ENCODE assay signal across 9 cellular contexts in the genomic region with DNA sequence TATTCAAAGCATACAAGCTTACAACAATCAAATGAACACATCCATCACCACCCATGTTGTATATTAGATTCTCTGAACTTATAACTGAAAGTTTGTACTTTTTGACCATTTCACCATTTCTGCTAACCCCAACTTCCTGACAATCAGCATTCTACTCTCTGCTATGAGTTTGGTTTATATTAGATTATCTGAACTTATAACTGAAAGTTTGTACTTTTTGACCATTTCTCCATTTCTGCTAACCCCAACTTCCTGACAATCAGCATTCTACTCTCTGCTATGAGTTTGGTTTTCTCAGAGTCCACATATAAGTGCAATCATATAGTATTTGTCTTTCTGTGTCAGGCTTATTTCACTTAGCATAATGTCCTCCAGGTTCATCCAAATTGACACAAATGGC. TPM values are rescaled to one million over a fixed set of nuclear protein-coding genes. Genes with fewer than 3 reads are reported as not detected.
DNase-seq lines count a peak whose midpoint lies in the region; ATAC-seq, FAIRE-seq and TF ChIP-seq lines count a peak whose summit lies in the region.
"Not testable (repeated sequence)": the region's sequence is repeated elsewhere in the genome, so short reads cannot be mapped to it uniquely, and the experiment has no call there.
"Had no signal": no experiment of that assay in that cellular context is flagged by ENCODE, and none has a peak within 500 bp of the region (broad histone marks: within the 10 kb centered on the region; RNA-seq: fewer than 3 reads in every experiment).

No MANE protein-coding gene starts in this region.

- not testable (repeated sequence) for H3K9me3 Mint-ChIP-seq in activated CD4-positive, alpha-beta T cell treated with anti-CD3 and anti-CD28 coated beads, Interleukin-2, amount 10 ng/mL, durations not matched to agents 24 days and 14 days
- H3K9me3 Mint-ChIP-seq in activated T-helper 1 cell treated with anti-CD3 and anti-CD28 coated beads, Interleukin-12 subunit alpha, Interleukin-12 subunit beta, Interleukin-2, Interleukin-4 antibody, amounts not matched to agents 30 ng/mL and 10 ng/mL and 1 ng/mL, durations not matched to agents 14 hours and 24 hours and 36 hours: peaks cover 13% of the 10 kb centered on the region

- ATAC-seq in GM21447 (IDR thresholded peaks at IDR 0.05; ENCODE audit: unreplicated experiment) (peak; percentile 54), GM21786 (IDR thresholded peaks at IDR 0.05; ENCODE audit: unreplicated experiment) (peak; percentile 37)

- intact Hi-C loops in activated CD4-positive, alpha-beta T cell treated with anti-CD3 and anti-CD28 coated beads, Interleukin-2, amount 10 ng/mL, durations not matched to agents 24 days and 14 days (cut with micrococcal nuclease); activated T-helper 1 cell treated with anti-CD3 and anti-CD28 coated beads, Interleukin-12 subunit alpha, Interleukin-12 subunit beta, Interleukin-2, Interleukin-4 antibody, amounts not matched to agents 30 ng/mL and 10 ng/mL and 1 ng/mL, durations not matched to agents 14 hours and 24 hours and 36 hours (cut with micrococcal nuclease): not testable (repeated sequence)

- H3K27me3 Mint-ChIP-seq in activated CD4-positive, alpha-beta T cell treated with anti-CD3 and anti-CD28 coated beads, Interleukin-2, amount 10 ng/mL, durations not matched to agents 24 days and 14 days; activated T-helper 1 cell treated with anti-CD3 and anti-CD28 coated beads, Interleukin-12 subunit alpha, Interleukin-12 subunit beta, Interleukin-2, Interleukin-4 antibody, amounts not matched to agents 30 ng/mL and 10 ng/mL and 1 ng/mL, durations not matched to agents 14 hours and 24 hours and 36 hours (ENCODE audit: insufficient read depth): not testable (repeated sequence)

- H3K4me1 Mint-ChIP-seq in activated CD4-positive, alpha-beta T cell treated with anti-CD3 and anti-CD28 coated beads, Interleukin-2, amount 10 ng/mL, durations not matched to agents 24 days and 14 days: peaks cover 47% of the 10 kb centered on the region
- peaks cover 55% of the 10 kb centered on the region for H3K4me1 Mint-ChIP-seq in activated T-helper 1 cell treated with anti-CD3 and anti-CD28 coated beads, Interleukin-12 subunit alpha, Interleukin-12 subunit beta, Interleukin-2, Interleukin-4 antibody, amounts not matched to agents 30 ng/mL and 10 ng/mL and 1 ng/mL, durations not matched to agents 14 hours and 24 hours and 36 hours (ENCODE audit: low read depth)

- not testable (repeated sequence) for H3K36me3 Mint-ChIP-seq in activated CD4-positive, alpha-beta T cell treated with anti-CD3 and anti-CD28 coated beads, Interleukin-2, amount 10 ng/mL, durations not matched to agents 24 days and 14 days (ENCODE audit: low read depth); activated T-helper 1 cell treated with anti-CD3 and anti-CD28 coated beads, Interleukin-12 subunit alpha, Interleukin-12 subunit beta, Interleukin-2, Interleukin-4 antibody, amounts not matched to agents 30 ng/mL and 10 ng/mL and 1 ng/mL, durations not matched to agents 14 hours and 24 hours and 36 hours (ENCODE audit: low read depth)

- FAIRE-seq in GM12891 (lab: Jason Lieb, UNC) (peak; percentile 85), GM19239 (lab: Jason Lieb, UNC) (peak; percentile 88), endometrium (lab: Jason Lieb, UNC) (peak; percentile 31)

- not testable (repeated sequence) for H3K4me3 Mint-ChIP-seq in activated CD4-positive, alpha-beta T cell treated with anti-CD3 and anti-CD28 coated beads, Interleukin-2, amount 10 ng/mL, durations not matched to agents 24 days and 14 days
- peak overlapping the region; percentile 10 for H3K4me3 Mint-ChIP-seq in activated T-helper 1 cell treated with anti-CD3 and anti-CD28 coated beads, Interleukin-12 subunit alpha, Interleukin-12 subunit beta, Interleukin-2, Interleukin-4 antibody, amounts not matched to agents 30 ng/mL and 10 ng/mL and 1 ng/mL, durations not matched to agents 14 hours and 24 hours and 36 hours

- TF ChIP-seq POLR2A in GM12891 (IDR thresholded peaks at IDR 0.05; ENCODE audit: low read depth, low read length): not testable (repeated sequence)

- peak overlapping the region; percentile 77 for H3K27ac Mint-ChIP-seq in activated CD4-positive, alpha-beta T cell treated with anti-CD3 and anti-CD28 coated beads, Interleukin-2, amount 10 ng/mL, durations not matched to agents 24 days and 14 days
- H3K27ac Mint-ChIP-seq in activated T-helper 1 cell treated with anti-CD3 and anti-CD28 coated beads, Interleukin-12 subunit alpha, Interleukin-12 subunit beta, Interleukin-2, Interleukin-4 antibody, amounts not matched to agents 30 ng/mL and 10 ng/mL and 1 ng/mL, durations not matched to agents 14 hours and 24 hours and 36 hours: not testable (repeated sequence)

- DNase-seq in GM12891 (ENCODE audit: insufficient read length, low spot score); GM19239 (ENCODE audit: insufficient read length, low spot score); activated CD4-positive, alpha-beta T cell treated with anti-CD3 and anti-CD28 coated beads, Interleukin-2, amount 10 ng/mL, durations not matched to agents 24 days and 14 days; activated T-helper 1 cell treated with anti-CD3 and anti-CD28 coated beads, Interleukin-12 subunit alpha, Interleukin-12 subunit beta, Interleukin-2, Interleukin-4 antibody, amounts not matched to agents 30 ng/mL and 10 ng/mL and 1 ng/mL, durations not matched to agents 14 hours and 24 hours and 36 hours (ENCODE audit: low spot score): not testable (repeated sequence)
- DNase-seq in Kasumi-1 (lab: John Stamatoyannopoulos, UW): peak; percentile 35 to 48

TF ChIP-seq in GM12891, 5 proteins besides CTCF, POLR2A, EP300 and RAD21:
- peak; percentile 46; the same call in 1 of the 2 replicates for TF ChIP-seq SPI1 (IDR thresholded peaks at IDR 0.05; ENCODE audit: low read depth, low read length)
TF ChIP-seq in GM12891: peak in this region for 1; not testable (repeated sequence) for 4.

RNA-seq across cellular contexts. Expression of a gene that starts 15.7 kb away (rescaled TPM):
- 8.0 TPM for polyA plus RNA-seq in GM12891 (2012; ENCODE audit: low read depth, missing spikeins)
- total RNA-seq in activated CD4-positive, alpha-beta T cell treated with anti-CD3 and anti-CD28 coated beads, Interleukin-2, amount 10 ng/mL, durations not matched to agents 24 days and 14 days: 89.6 and 103 TPM in 2 replicates
- 148 and 152 TPM in 2 replicates for total RNA-seq in activated T-helper 1 cell treated with anti-CD3 and anti-CD28 coated beads, Interleukin-12 subunit alpha, Interleukin-12 subunit beta, Interleukin-2, Interleukin-4 antibody, amounts not matched to agents 30 ng/mL and 10 ng/mL and 1 ng/mL, durations not matched to agents 14 hours and 24 hours and 36 hours
- total RNA-seq: Caco-2 had no signal

RNA-seq across cellular contexts. Expression of a gene that starts 59.6 kb away (rescaled TPM):
- not detected for polyA plus RNA-seq in GM12891 (2012; ENCODE audit: low read depth, missing spikeins)
- 0.12 and 0.72 TPM in 2 replicates for total RNA-seq in activated CD4-positive, alpha-beta T cell treated with anti-CD3 and anti-CD28 coated beads, Interleukin-2, amount 10 ng/mL, durations not matched to agents 24 days and 14 days
- total RNA-seq in activated T-helper 1 cell treated with anti-CD3 and anti-CD28 coated beads, Interleukin-12 subunit alpha, Interleukin-12 subunit beta, Interleukin-2, Interleukin-4 antibody, amounts not matched to agents 30 ng/mL and 10 ng/mL and 1 ng/mL, durations not matched to agents 14 hours and 24 hours and 36 hours: 0.81 and 0.93 TPM in 2 replicates
